ENCODE assay signal across 21 cellular contexts in genomic region chr5:52063186-52063585, GRCh38.
"Had no signal": no experiment of that assay in that cellular context is flagged by ENCODE, and none has a peak within 500 bp of the region (broad histone marks: within the 10 kb centered on the region; RNA-seq: fewer than 3 reads in every experiment).

No MANE protein-coding gene starts in this region.

- DNase-seq: cerebellar nuclear complex; dorsolateral prefrontal cortex; effector CD4-positive, alpha-beta T cell; esophagus squamous epithelium; left ventricle myocardium superior; lower lobe of right lung; natural killer cell; occipital lobe; ovary; posterior cingulate gyrus; psoas muscle; right cardiac atrium; sigmoid colon; stimulated activated CD4-positive, alpha-beta T cell treated with anti-CD3 and anti-CD28 coated beads, Interleukin-4, amount 100 ng/mL, for 4 hours; stimulated activated naive CD8-positive, alpha-beta T cell treated with anti-CD3 and anti-CD28 coated beads, Interleukin-15, Interleukin-2, amounts not matched to agents 100 U/mL and 50 U/mL, for 24 hours; transverse colon had no signal

- ATAC-seq: left ventricle myocardium superior; lower lobe of right lung; natural killer cell; psoas muscle; right cardiac atrium; stimulated activated memory B cell treated with anti-CD40 and anti-IgM and Interleukin-4, amounts not matched to agents 10 μg/mL and 1 μg/mL and 100 μg/mL, for 72 hours; stimulated activated naive CD8-positive, alpha-beta T cell treated with anti-CD3 and anti-CD28 coated beads, Interleukin-15, Interleukin-2, amounts not matched to agents 100 U/mL and 50 U/mL, for 24 hours had no signal

- H3K4me3 ChIP-seq: dorsolateral prefrontal cortex, esophagus squamous epithelium, lower lobe of right lung, ovary, psoas muscle, sigmoid colon, thoracic aorta, transverse colon had no signal

- H3K27ac ChIP-seq: dorsolateral prefrontal cortex, esophagus squamous epithelium, lower lobe of right lung, ovary, psoas muscle, sigmoid colon, thoracic aorta, transverse colon had no signal

- H3K4me1 ChIP-seq: esophagus squamous epithelium, lower lobe of right lung, psoas muscle, sigmoid colon, transverse colon had no signal

- FAIRE-seq: colon, frontal cortex, keratinocyte had no signal

- H3K27me3 ChIP-seq: dorsolateral prefrontal cortex, esophagus squamous epithelium, ovary, sigmoid colon, transverse colon had no signal

- H3K36me3 ChIP-seq: esophagus squamous epithelium, lower lobe of right lung, ovary, sigmoid colon, thoracic aorta, transverse colon had no signal

- H3K9me3 ChIP-seq: esophagus squamous epithelium, lower lobe of right lung, ovary, sigmoid colon, transverse colon had no signal
